In the genomic region with DNA sequence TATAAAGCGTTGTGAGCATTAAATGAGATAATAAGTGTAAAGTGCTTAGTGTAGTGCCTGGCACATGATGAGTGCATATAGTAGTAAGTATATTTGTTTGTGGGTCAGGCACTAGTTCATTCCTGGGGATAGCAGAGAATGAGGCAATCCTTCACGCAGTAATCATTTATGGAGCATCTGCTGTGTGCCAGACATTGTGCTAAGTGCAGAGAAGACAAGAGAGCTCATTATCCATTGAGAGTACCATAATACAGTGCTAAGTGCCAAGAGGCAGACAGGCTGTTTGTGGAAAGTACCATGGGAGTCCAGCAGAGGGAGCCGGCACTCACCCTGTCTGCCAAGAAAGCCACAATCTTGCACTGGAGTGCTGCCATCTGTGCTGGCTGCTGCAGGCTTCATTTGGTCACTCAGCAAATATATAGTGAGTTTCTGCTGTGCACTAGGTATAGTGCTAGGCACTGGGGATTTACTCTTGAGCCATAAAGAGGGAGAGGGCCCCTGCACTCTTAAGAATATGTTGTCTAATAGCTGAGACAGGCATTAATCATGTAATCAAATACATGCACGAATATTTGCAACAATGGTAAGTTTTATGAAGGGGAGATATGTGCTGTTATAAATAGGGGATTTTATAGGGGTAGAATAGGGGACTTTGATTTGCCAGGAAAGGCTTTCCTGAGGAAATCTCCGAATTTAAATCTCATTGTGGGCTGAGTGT, we compare ENCODE assay signal across 8 cellular contexts. TPM values are rescaled to one million over a fixed set of nuclear protein-coding genes. Genes with fewer than 3 reads are reported as not detected.
DNase-seq lines count a peak whose midpoint lies in the region; ATAC-seq and TF ChIP-seq lines count a peak whose summit lies in the region.

No MANE protein-coding gene starts in this region.

- H3K4me3 ChIP-seq in effector memory CD4-positive, alpha-beta T cell (ENCODE audit: insufficient read depth, low read depth, low read length, poor library complexity, severe bottlenecking) = no peak overlapping the region

- H3K36me3 Mint-ChIP-seq in mesothelial cell of epicardium = peaks cover 21% of the 10 kb centered on the region

- H3K9me3 Mint-ChIP-seq in mesothelial cell of epicardium = no peaks in the 10 kb centered on the region

- ATAC-seq in GM21423 (IDR thresholded peaks at IDR 0.05; ENCODE audit: unreplicated experiment) = no peak

- peaks cover 19% of the 10 kb centered on the region for H3K4me1 ChIP-seq in effector memory CD4-positive, alpha-beta T cell (ENCODE audit: control insufficient read depth, insufficient read depth, low read length, poor library complexity, severe bottlenecking)

- TF ChIP-seq CTCF in mesothelial cell of epicardium (IDR thresholded peaks at IDR 0.05; ENCODE audit: unreplicated experiment) = peak; percentile 85

- H3K27ac ChIP-seq in effector memory CD4-positive, alpha-beta T cell (ENCODE audit: insufficient read depth, low read length, poor library complexity, severe bottlenecking) = no peak overlapping the region

- no peaks in the 10 kb centered on the region for H3K9me3 ChIP-seq in effector memory CD4-positive, alpha-beta T cell (ENCODE audit: control insufficient read depth, low read length)

- H3K36me3 ChIP-seq in effector memory CD4-positive, alpha-beta T cell (ENCODE audit: control insufficient read depth, insufficient read depth, low read length) = peaks cover 16% of the 10 kb centered on the region

- no peak overlapping the region for H3K4me3 Mint-ChIP-seq in mesothelial cell of epicardium

- no peaks in the 10 kb centered on the region for H3K27me3 ChIP-seq in effector memory CD4-positive, alpha-beta T cell (replicated peaks; ENCODE audit: control insufficient read depth, insufficient read depth, low read length, poor library complexity, severe bottlenecking)

- peak; percentile 89 for DNase-seq in EH (ENCODE audit: low read depth)
- peak; percentile 75 for DNase-seq in HS-5 (ENCODE audit: low read depth)
- peak; percentile 35 to 62 for DNase-seq in NOMO-1 (lab: John Stamatoyannopoulos, UW; ENCODE audit: unreplicated experiment in 2 of 2)
- peak; percentile 85 for DNase-seq in activated CD8-positive, alpha-beta memory T cell treated with anti-CD3 and anti-CD28 coated beads for 24 hours
- DNase-seq in effector memory CD4-positive, alpha-beta T cell = peak; percentile 26 to 53 (median 41)
- DNase-seq in mesothelial cell of epicardium (ENCODE audit: low spot score in 2 of 2, unreplicated experiment in 2 of 2) = peak; percentile 43 to 82
- peak; percentile 32 to 52 for DNase-seq in stimulated activated CD8-positive, alpha-beta memory T cell treated with anti-CD3 and anti-CD28 coated beads, Interleukin-2, amount 100 ng/mL, for 48 hours (ENCODE audit: low read depth in 2 of 2)

- peak overlapping the region; percentile 7 for H3K27ac Mint-ChIP-seq in mesothelial cell of epicardium

- H3K27me3 Mint-ChIP-seq in mesothelial cell of epicardium (ENCODE audit: low read depth) = no peaks in the 10 kb centered on the region

- H3K4me1 Mint-ChIP-seq in mesothelial cell of epicardium = peaks cover 14% of the 10 kb centered on the region

RNA-seq across cellular contexts. Expression of a gene that starts 12.9 kb away (rescaled TPM):
- total RNA-seq in mesothelial cell of epicardium = 4.9 to 6.4 TPM (median 6.3 TPM) in 3 replicates

RNA-seq across cellular contexts. Expression of a gene that starts 13.2 kb away (rescaled TPM):
- total RNA-seq in mesothelial cell of epicardium = 142 to 151 TPM (median 146 TPM) in 3 replicates
